Comparison of ENCODE assay signal across 1 cellular context in the genomic region with DNA sequence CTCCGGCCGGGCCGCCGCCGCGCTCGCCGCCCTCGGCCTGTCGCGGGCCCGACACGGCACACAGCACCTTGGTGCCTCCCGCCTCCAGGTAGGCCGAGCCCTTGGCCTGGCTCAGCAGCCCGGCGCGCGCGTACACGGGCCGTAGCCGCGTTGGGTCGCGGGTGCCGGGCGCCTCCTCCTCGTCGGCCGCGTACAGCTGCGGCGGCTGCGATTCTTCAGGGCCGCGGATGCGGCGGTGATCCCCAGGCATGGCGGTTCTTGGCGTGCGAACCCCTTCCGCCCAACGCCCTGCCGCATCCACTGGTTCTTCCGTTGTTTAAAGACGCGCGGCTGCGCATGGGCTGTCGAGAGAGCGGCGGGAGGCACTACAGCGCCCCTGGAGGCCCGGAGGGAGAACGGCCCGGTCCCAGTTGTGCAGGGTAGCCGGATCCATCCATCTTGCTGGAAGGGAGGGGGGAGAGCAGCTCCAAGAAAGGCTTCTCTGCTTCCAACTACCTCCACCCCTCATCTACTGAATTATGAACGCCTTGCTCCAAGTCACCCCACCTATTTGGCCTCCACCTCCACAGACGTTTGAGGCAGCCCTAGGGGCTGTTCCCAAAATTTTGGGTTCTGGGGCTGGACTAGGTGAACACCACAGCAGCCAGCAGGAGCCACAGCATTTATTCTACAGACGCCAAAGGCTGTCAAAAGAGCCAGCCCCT.
TF ChIP-seq lines count a peak whose summit lies in the region.

TSS of gene EXOSC6 (minus strand) at position 290 of the 704 bp plus-strand sequence. CDS start at position 250, 40 bp downstream.

TF ChIP-seq in HepG2, 621 proteins besides CTCF, POLR2A, EP300 and RAD21 (continued from another document and continues in another):
- TF ChIP-seq, protein P1, sequence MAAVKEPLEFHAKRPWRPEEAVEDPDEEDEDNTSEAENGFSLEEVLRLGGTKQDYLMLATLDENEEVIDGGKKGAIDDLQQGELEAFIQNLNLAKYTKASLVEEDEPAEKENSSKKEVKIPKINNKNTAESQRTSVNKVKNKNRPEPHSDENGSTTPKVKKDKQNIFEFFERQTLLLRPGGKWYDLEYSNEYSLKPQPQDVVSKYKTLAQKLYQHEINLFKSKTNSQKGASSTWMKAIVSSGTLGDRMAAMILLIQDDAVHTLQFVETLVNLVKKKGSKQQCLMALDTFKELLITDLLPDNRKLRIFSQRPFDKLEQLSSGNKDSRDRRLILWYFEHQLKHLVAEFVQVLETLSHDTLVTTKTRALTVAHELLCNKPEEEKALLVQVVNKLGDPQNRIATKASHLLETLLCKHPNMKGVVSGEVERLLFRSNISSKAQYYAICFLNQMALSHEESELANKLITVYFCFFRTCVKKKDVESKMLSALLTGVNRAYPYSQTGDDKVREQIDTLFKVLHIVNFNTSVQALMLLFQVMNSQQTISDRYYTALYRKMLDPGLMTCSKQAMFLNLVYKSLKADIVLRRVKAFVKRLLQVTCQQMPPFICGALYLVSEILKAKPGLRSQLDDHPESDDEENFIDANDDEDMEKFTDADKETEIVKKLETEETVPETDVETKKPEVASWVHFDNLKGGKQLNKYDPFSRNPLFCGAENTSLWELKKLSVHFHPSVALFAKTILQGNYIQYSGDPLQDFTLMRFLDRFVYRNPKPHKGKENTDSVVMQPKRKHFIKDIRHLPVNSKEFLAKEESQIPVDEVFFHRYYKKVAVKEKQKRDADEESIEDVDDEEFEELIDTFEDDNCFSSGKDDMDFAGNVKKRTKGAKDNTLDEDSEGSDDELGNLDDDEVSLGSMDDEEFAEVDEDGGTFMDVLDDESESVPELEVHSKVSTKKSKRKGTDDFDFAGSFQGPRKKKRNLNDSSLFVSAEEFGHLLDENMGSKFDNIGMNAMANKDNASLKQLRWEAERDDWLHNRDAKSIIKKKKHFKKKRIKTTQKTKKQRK (IDR thresholded peaks at IDR 0.05; ENCODE audit: low read length) = no peak
- TF ChIP-seq FOXP1 (IDR thresholded peaks at IDR 0.05) (no peak), FOXP1 (CRISPR knock-in tag; IDR thresholded peaks at IDR 0.05) (peak; percentile 29; the same call in 1 of the 2 replicates), ZNF839 (CRISPR knock-in tag; IDR thresholded peaks at IDR 0.05; ENCODE audit: borderline replicate concordance) (no peak; the same call in none of the 2 replicates), RBM22 (optimal IDR thresholded peaks at IDR 0.05; ENCODE audit: low read length) (peak; percentile 100), MBD4 (IDR thresholded peaks at IDR 0.05; ENCODE audit: borderline replicate concordance, low read length) (no peak), FOXK1 (CRISPR knock-in tag; IDR thresholded peaks at IDR 0.05; ENCODE audit: borderline replicate concordance, low read depth) (peak; percentile 91), SIN3A (IDR thresholded peaks at IDR 0.05; ENCODE audit: borderline replicate concordance, low read depth, low read length) (peak; percentile 92; the same call in 1 of the 2 replicates), DPF2 (CRISPR knock-in tag; IDR thresholded peaks at IDR 0.05; ENCODE audit: borderline replicate concordance, low read depth) (no peak), MAF1 (CRISPR knock-in tag; IDR thresholded peaks at IDR 0.05; ENCODE audit: borderline replicate concordance) (peak; percentile 80; the same call in 1 of the 2 replicates), ZNF326 (CRISPR knock-in tag; IDR thresholded peaks at IDR 0.05; ENCODE audit: borderline replicate concordance) (no peak), HMG20B (CRISPR knock-in tag; conservative IDR thresholded peaks at IDR 0.05) (peak; percentile 80), ZNF33A (CRISPR knock-in tag; IDR thresholded peaks at IDR 0.05; ENCODE audit: borderline replicate concordance) (peak; percentile 94; the same call in 1 of the 2 replicates), BCLAF1 (IDR thresholded peaks at IDR 0.05) (no peak), FOSL1 (CRISPR knock-in tag; IDR thresholded peaks at IDR 0.05; ENCODE audit: borderline replicate concordance) (no peak), ZFP37 (CRISPR knock-in tag; IDR thresholded peaks at IDR 0.05; ENCODE audit: borderline replicate concordance) (peak; percentile 86), ZFP82 (CRISPR knock-in tag; IDR thresholded peaks at IDR 0.05; ENCODE audit: borderline replicate concordance) (peak; percentile 100), ZNF792 (CRISPR knock-in tag; IDR thresholded peaks at IDR 0.05) (peak; percentile 98), SRY (CRISPR knock-in tag; IDR thresholded peaks at IDR 0.05) (no peak; the same call in none of the 2 replicates), MTA3 (CRISPR knock-in tag; IDR thresholded peaks at IDR 0.05) (no peak), TCF7L2 (IDR thresholded peaks at IDR 0.05; ENCODE audit: low read depth, low read length) (no peak), NFATC3 (CRISPR knock-in tag; IDR thresholded peaks at IDR 0.05) (peak; percentile 65; the same call in 1 of the 2 replicates), GABPA (IDR thresholded peaks at IDR 0.05; ENCODE audit: low read depth, low read length) (peak; percentile 66), GABPA (CRISPR knock-in tag; IDR thresholded peaks at IDR 0.05; ENCODE audit: low read depth) (peak; percentile 90), PHF8 (CRISPR knock-in tag; IDR thresholded peaks at IDR 0.05) (peak; percentile 96), ELF3 (CRISPR knock-in tag; IDR thresholded peaks at IDR 0.05) (peak; percentile 91), KAT8 (CRISPR knock-in tag; IDR thresholded peaks at IDR 0.05) (peak; percentile 96), UBTF (CRISPR knock-in tag; IDR thresholded peaks at IDR 0.05) (peak; percentile 80), ZNF691 (CRISPR knock-in tag; IDR thresholded peaks at IDR 0.05; ENCODE audit: borderline replicate concordance, low read depth) (peak; percentile 88), KMT2B (CRISPR knock-in tag; IDR thresholded peaks at IDR 0.05) (peak; percentile 91), ZNF224 (CRISPR knock-in tag; IDR thresholded peaks at IDR 0.05) (0 out of 2 replicates have a peak, but pooled peaks have one; percentile 8), ZBTB8A (CRISPR knock-in tag; IDR thresholded peaks at IDR 0.05; ENCODE audit: borderline replicate concordance, low read depth) (0 out of 2 replicates have a peak, but pooled peaks have one; percentile 90), GLI4 (CRISPR knock-in tag; IDR thresholded peaks at IDR 0.05; ENCODE audit: borderline replicate concordance) (no peak; the same call in 1 of the 2 replicates), ZNF24 (IDR thresholded peaks at IDR 0.05) (peak; percentile 46; the same call in 1 of the 2 replicates), ZNF10 (CRISPR knock-in tag; IDR thresholded peaks at IDR 0.05; ENCODE audit: borderline replicate concordance, low read depth) (no peak), TCF7 (IDR thresholded peaks at IDR 0.05; ENCODE audit: low read depth) (no peak), ZNF773 (CRISPR knock-in tag; IDR thresholded peaks at IDR 0.05; ENCODE audit: borderline replicate concordance) (peak; percentile 34; the same call in 1 of the 2 replicates), PHF21A (CRISPR knock-in tag; IDR thresholded peaks at IDR 0.05) (peak; percentile 78), ZNF619 (CRISPR knock-in tag; IDR thresholded peaks at IDR 0.05) (peak; percentile 96), DR1 (CRISPR knock-in tag; IDR thresholded peaks at IDR 0.05) (peak; percentile 89), HNRNPUL1 (IDR thresholded peaks at IDR 0.05; ENCODE audit: low read depth, low read length) (no peak; the same call in 1 of the 2 replicates)
- TF ChIP-seq, protein P2, sequence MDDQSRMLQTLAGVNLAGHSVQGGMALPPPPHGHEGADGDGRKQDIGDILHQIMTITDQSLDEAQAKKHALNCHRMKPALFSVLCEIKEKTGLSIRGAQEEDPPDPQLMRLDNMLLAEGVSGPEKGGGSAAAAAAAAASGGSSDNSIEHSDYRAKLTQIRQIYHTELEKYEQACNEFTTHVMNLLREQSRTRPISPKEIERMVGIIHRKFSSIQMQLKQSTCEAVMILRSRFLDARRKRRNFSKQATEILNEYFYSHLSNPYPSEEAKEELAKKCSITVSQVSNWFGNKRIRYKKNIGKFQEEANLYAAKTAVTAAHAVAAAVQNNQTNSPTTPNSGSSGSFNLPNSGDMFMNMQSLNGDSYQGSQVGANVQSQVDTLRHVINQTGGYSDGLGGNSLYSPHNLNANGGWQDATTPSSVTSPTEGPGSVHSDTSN (CRISPR knock-in tag; IDR thresholded peaks at IDR 0.05; ENCODE audit: borderline replicate concordance) = no peak
- TF ChIP-seq, protein P3, sequence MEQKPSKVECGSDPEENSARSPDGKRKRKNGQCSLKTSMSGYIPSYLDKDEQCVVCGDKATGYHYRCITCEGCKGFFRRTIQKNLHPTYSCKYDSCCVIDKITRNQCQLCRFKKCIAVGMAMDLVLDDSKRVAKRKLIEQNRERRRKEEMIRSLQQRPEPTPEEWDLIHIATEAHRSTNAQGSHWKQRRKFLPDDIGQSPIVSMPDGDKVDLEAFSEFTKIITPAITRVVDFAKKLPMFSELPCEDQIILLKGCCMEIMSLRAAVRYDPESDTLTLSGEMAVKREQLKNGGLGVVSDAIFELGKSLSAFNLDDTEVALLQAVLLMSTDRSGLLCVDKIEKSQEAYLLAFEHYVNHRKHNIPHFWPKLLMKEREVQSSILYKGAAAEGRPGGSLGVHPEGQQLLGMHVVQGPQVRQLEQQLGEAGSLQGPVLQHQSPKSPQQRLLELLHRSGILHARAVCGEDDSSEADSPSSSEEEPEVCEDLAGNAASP (CRISPR knock-in tag; IDR thresholded peaks at IDR 0.05; ENCODE audit: borderline replicate concordance) = peak; percentile 78; the same call in 1 of the 2 replicates
- TF ChIP-seq, protein P4, sequence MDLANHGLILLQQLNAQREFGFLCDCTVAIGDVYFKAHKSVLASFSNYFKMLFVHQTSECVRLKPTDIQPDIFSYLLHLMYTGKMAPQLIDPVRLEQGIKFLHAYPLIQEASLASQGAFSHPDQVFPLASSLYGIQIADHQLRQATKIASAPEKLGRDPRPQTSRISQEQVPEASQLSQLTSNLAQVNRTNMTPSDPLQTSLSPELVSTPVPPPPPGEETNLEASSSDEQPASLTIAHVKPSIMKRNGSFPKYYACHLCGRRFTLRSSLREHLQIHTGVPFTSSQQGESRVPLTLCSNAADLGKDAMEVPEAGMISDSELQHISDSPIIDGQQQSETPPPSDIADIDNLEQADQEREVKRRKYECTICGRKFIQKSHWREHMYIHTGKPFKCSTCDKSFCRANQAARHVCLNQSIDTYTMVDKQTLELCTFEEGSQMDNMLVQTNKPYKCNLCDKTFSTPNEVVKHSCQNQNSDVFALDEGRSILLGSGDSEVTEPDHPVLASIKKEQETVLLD (CRISPR knock-in tag; IDR thresholded peaks at IDR 0.05; ENCODE audit: low read depth) = peak; percentile 92
- TF ChIP-seq, protein P5, sequence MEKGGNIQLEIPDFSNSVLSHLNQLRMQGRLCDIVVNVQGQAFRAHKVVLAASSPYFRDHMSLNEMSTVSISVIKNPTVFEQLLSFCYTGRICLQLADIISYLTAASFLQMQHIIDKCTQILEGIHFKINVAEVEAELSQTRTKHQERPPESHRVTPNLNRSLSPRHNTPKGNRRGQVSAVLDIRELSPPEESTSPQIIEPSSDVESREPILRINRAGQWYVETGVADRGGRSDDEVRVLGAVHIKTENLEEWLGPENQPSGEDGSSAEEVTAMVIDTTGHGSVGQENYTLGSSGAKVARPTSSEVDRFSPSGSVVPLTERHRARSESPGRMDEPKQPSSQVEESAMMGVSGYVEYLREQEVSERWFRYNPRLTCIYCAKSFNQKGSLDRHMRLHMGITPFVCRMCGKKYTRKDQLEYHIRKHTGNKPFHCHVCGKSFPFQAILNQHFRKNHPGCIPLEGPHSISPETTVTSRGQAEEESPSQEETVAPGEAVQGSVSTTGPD (CRISPR knock-in tag; IDR thresholded peaks at IDR 0.05) = no peak
- TF ChIP-seq, protein P6, sequence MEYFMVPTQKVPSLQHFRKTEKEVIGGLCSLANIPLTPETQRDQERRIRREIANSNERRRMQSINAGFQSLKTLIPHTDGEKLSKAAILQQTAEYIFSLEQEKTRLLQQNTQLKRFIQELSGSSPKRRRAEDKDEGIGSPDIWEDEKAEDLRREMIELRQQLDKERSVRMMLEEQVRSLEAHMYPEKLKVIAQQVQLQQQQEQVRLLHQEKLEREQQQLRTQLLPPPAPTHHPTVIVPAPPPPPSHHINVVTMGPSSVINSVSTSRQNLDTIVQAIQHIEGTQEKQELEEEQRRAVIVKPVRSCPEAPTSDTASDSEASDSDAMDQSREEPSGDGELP (IDR thresholded peaks at IDR 0.05; ENCODE audit: borderline replicate concordance, low read depth) = peak; percentile 25; the same call in 1 of the 2 replicates
